ENCODE assay signal across 8 cellular contexts in genomic region chr20:46970937-46971630, GRCh38.
A peak's percentile ranks its signal among the peaks of the same experiment; 100 is the strongest.
DNase-seq lines count a peak whose midpoint lies in the region; ATAC-seq, FAIRE-seq and TF ChIP-seq lines count a peak whose summit lies in the region.

No MANE protein-coding gene starts in this region.

- DNase-seq in GM04503 (ENCODE audit: low read depth) (peak; percentile 73), OCI-M1 (lab: John Stamatoyannopoulos, UW) (peak; percentile 83), fibroblast of the aortic adventitia (ENCODE audit: low read depth) (peak; percentile 91), testis (peak; percentile 34)

- no peak for TF ChIP-seq POLR2A in testis (IDR thresholded peaks at IDR 0.05)

- WGBS in testis, 2 donors: 32 to 33% methylated on average over 4 of the region's 4 CpGs

- ATAC-seq in GM21576 (IDR thresholded peaks at IDR 0.05; ENCODE audit: unreplicated experiment) (no peak), GM21447 (IDR thresholded peaks at IDR 0.05; ENCODE audit: unreplicated experiment) (no peak), HG02623 (IDR thresholded peaks at IDR 0.05; ENCODE audit: unreplicated experiment) (no peak)

- no peaks in the 10 kb centered on the region for H3K27me3 ChIP-seq in testis

- TF ChIP-seq CTCF in fibroblast of the aortic adventitia (IDR thresholded peaks at IDR 0.05; ENCODE audit: insufficient read depth, low read length) (no peak), testis (IDR thresholded peaks at IDR 0.05) (no peak)

- intact Hi-C loops in testis (cut with DNase I; ENCODE audit: low total_unique reads): no loop called here

- no peak overlapping the region for H3K27ac ChIP-seq in testis

- no peaks in the 10 kb centered on the region for H3K4me1 ChIP-seq in testis

- no peak overlapping the region for H3K4me3 ChIP-seq in fibroblast of the aortic adventitia (ENCODE audit: low read depth, low read length)
- no peak overlapping the region for H3K4me3 ChIP-seq in testis

- H3K36me3 ChIP-seq in testis (ENCODE audit: low read depth, missing control alignments): no peaks in the 10 kb centered on the region

- no peaks in the 10 kb centered on the region for H3K9me3 ChIP-seq in testis

- FAIRE-seq in A204.1 (lab: Jason Lieb, UNC): peak; percentile 53

Comparison
In these comparisons a context has a peak if more than half of its experiments do, and no peak if none do; other contexts are left out.
1. DNase-seq: peak in every context shown above with its lines; median percentile 91 in fibroblast of the aortic adventitia; 83 in OCI-M1; 73 in GM04503; 34 in testis.